14 cellular contexts compared by ENCODE assay signal in the genomic region with DNA sequence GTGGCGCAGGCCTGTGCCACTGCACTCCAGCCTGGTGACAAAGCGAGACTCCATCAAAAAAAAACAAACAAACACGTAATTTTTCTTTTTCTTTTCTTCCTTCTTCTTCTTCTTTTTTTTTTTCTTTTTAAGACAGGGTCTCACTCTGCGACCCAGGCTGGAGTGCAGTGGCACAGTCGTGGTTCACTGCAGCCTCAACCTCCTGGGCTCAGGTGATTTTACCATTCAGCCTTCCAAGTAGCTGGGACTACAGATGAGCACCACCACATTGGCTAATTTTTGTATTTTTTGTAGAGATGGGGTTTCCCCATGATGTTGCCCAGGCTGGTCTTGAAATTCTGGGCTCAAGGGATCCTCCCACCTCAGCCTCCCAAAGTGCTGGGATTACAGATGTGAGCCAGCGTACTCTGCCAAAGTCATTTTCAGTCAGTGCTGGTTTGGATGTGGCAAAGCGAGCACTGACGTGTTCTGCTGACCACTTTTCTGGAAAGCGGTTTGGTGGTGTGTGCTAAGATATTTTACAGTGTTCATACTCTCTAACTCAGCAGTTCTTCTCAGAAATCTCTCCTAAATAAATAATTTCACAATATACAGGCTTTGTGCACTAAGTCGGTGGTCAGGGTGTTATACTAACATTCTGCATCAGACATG. TPM values are rescaled to one million over a fixed set of nuclear protein-coding genes. Genes with fewer than 3 reads are reported as not detected.
DNase-seq lines count a peak whose midpoint lies in the region; ATAC-seq and TF ChIP-seq lines count a peak whose summit lies in the region.
"Had no signal": no experiment of that assay in that cellular context is flagged by ENCODE, and none has a peak within 500 bp of the region (broad histone marks: within the 10 kb centered on the region; RNA-seq: fewer than 3 reads in every experiment).

No MANE protein-coding gene starts in this region.

- 85% methylated on average over 10 of the region's 10 CpGs for WGBS in right cardiac atrium
- WGBS in aorta, 2 donors, result 35 to 42% methylated on average over 10 of the region's 10 CpGs

- BruUV-seq in MCF 10A (replicated peaks; lab: Mats Ljungman, UMichigan), result no TSS peak

- intact Hi-C loops in right cardiac atrium (cut with DNase I), result no loop called here
- intact Hi-C loops in Right ventricle myocardium inferior (cut with DNase I), result no loop called here
- intact Hi-C loops in natural killer cell (cut with micrococcal nuclease), result no loop called here
- intact Hi-C loops in aorta (cut with DNase I), result no loop called here
- intact Hi-C loops in MCF 10A (cut with micrococcal nuclease), result no loop called here

- H3K36me3 ChIP-seq in aorta (ENCODE audit: control insufficient read depth in 1 of 2, insufficient read depth in 2 of 2, low read length in 1 of 2), result peaks cover 0 to 3% of the 10 kb centered on the region in 2 donors

- H3K27ac ChIP-seq in right cardiac atrium (ENCODE audit: low read length) (no peak overlapping the region), aorta (ENCODE audit: low read depth in 1 of 2, low read length in 2 of 2) (peak overlapping the region; percentile 47 to 86)
- H3K27ac ChIP-seq: epithelial cell of prostate had no signal

- H3K9me3 Mint-ChIP-seq in central memory CD8-positive, alpha-beta T cell, result no peaks in the 10 kb centered on the region
- no peaks in the 10 kb centered on the region for H3K9me3 Mint-ChIP-seq in natural killer cell
- H3K9me3 Mint-ChIP-seq in MCF 10A (ENCODE audit: unreplicated experiment), result no peaks in the 10 kb centered on the region

- peaks cover 42% of the 10 kb centered on the region for H3K4me1 Mint-ChIP-seq in central memory CD8-positive, alpha-beta T cell
- H3K4me1 Mint-ChIP-seq in natural killer cell (peaks cover 24 to 33% of the 10 kb centered on the region in 2 donors), MCF 10A (ENCODE audit: insufficient read depth, unreplicated experiment) (peaks cover 15% of the 10 kb centered on the region)

- no peaks in the 10 kb centered on the region for H3K9me3 ChIP-seq in right cardiac atrium (ENCODE audit: control insufficient read depth, low read length)
- H3K9me3 ChIP-seq in aorta (ENCODE audit: control insufficient read depth, low read length), result no peaks in the 10 kb centered on the region
- H3K9me3 ChIP-seq: BE2C had no signal

- H3K4me1 ChIP-seq in right cardiac atrium (ENCODE audit: control insufficient read depth, insufficient read depth, low read length), result peaks cover 13% of the 10 kb centered on the region
- H3K4me1 ChIP-seq in aorta (ENCODE audit: control insufficient read depth in 1 of 2, insufficient read depth in 2 of 2, low read length in 2 of 2), result peaks cover 0 to 2% of the 10 kb centered on the region in 2 donors

- CTCF ChIA-PET in MCF 10A (lab: Yijun Ruan, JAX), result no interaction called here

- DNase-seq in right cardiac atrium (peak; percentile 29 to 60 (median 46)), Right ventricle myocardium inferior (ENCODE audit: missing footprints) (no peak), natural killer cell (no peak), aorta (peak in 1 of 2 donors; percentile 68), T-helper 9 cell (no peak), MCF 10A (ENCODE audit: unreplicated experiment) (no peak), cerebellar nuclear complex (lab: John Stamatoyannopoulos, UW) (no peak)
- DNase-seq in central memory CD8-positive, alpha-beta T cell (ENCODE audit: low spot score in 2 of 2), result no peak
- DNase-seq: activated CD4-positive, CD25-positive, alpha-beta regulatory T cell; amygdala; BE2C; H7; NCI-H226 had no signal

- POLR2A ChIA-PET in MCF 10A (lab: Yijun Ruan, JAX), result no interaction called here

- H3K4me3 Mint-ChIP-seq in central memory CD8-positive, alpha-beta T cell, result peak overlapping the region; percentile 80
- H3K4me3 Mint-ChIP-seq in natural killer cell (no peak overlapping the region), MCF 10A (ENCODE audit: unreplicated experiment) (no peak overlapping the region)

- peak overlapping the region; percentile 100 for H3K27ac Mint-ChIP-seq in central memory CD8-positive, alpha-beta T cell (ENCODE audit: low read depth)
- H3K27ac Mint-ChIP-seq in natural killer cell (peak overlapping the region; percentile 98 to 100), MCF 10A (ENCODE audit: low read depth, unreplicated experiment) (no peak overlapping the region)

- no peaks in the 10 kb centered on the region for H3K27me3 Mint-ChIP-seq in central memory CD8-positive, alpha-beta T cell
- no peaks in the 10 kb centered on the region for H3K27me3 Mint-ChIP-seq in natural killer cell (ENCODE audit: low read depth in 2 of 2)
- H3K27me3 Mint-ChIP-seq in MCF 10A (ENCODE audit: insufficient read depth, unreplicated experiment), result no peaks in the 10 kb centered on the region

- H3K27me3 ChIP-seq in right cardiac atrium (ENCODE audit: control insufficient read depth, insufficient read depth) (no peaks in the 10 kb centered on the region), aorta (ENCODE audit: control insufficient read depth in 1 of 2, insufficient read depth in 2 of 2, low read length in 1 of 2) (no peaks in the 10 kb centered on the region)
- H3K27me3 ChIP-seq: BE2C had no signal

- ATAC-seq in right cardiac atrium, result peak in 1 of 2 donors; percentile 7
- no peak for ATAC-seq in Right ventricle myocardium inferior
- no peak for ATAC-seq in central memory CD8-positive, alpha-beta T cell (replicated peaks; ENCODE audit: extremely low read depth, poor library complexity, severe bottlenecking)
- ATAC-seq in natural killer cell, result no peak
- no peak for ATAC-seq in aorta (ENCODE audit: low FRiP score)

- TF ChIP-seq CTCF in natural killer cell (IDR thresholded peaks at IDR 0.05), result no peak
- TF ChIP-seq CTCF in MCF 10A (IDR thresholded peaks at IDR 0.05; ENCODE audit: unreplicated experiment), result no peak

- no peak overlapping the region for H3K4me3 ChIP-seq in right cardiac atrium (ENCODE audit: low read length)
- H3K4me3 ChIP-seq in aorta (ENCODE audit: low read length in 2 of 2), result no peak overlapping the region

- peaks cover 51% of the 10 kb centered on the region for H3K36me3 Mint-ChIP-seq in central memory CD8-positive, alpha-beta T cell (ENCODE audit: insufficient read depth)
- no peaks in the 10 kb centered on the region for H3K36me3 Mint-ChIP-seq in natural killer cell
- H3K36me3 Mint-ChIP-seq in MCF 10A (ENCODE audit: insufficient read depth, unreplicated experiment), result peaks cover 27% of the 10 kb centered on the region

RNA-seq across cellular contexts. Expression of gene FAM118A, which starts 10.7 kb away (rescaled TPM):
- 10 to 100 TPM; 26.5 to 31.8 (median 28.4) TPM for total RNA-seq in right cardiac atrium
- polyA plus RNA-seq in right cardiac atrium, result 21.1 TPM
- 18.7 TPM for total RNA-seq in Right ventricle myocardium inferior
- total RNA-seq in natural killer cell, result 10 to 100 TPM; 42.0 to 67.2 (median 62.6) TPM
- total RNA-seq in aorta, result 10 to 100 TPM; 59.2 to 66.7 TPM
- 100 to 1,000 TPM in 1 of 2 donors, 1 to 10 TPM in 1; 8.6 to 320 TPM for polyA plus RNA-seq in aorta
- 16.0 and 16.7 TPM in 2 replicates for total RNA-seq in MCF 10A (2022)

RNA-seq across cellular contexts. Expression of gene UPK3A, which starts 35.7 kb away (rescaled TPM):
- total RNA-seq in right cardiac atrium, result not detected
- not detected for polyA plus RNA-seq in right cardiac atrium
- total RNA-seq in Right ventricle myocardium inferior, result 0.54 TPM
- total RNA-seq in natural killer cell, result under 1 TPM in 1 of 3 donors, not detected in 2; 0.49 TPM
- not detected for total RNA-seq in aorta
- not detected for polyA plus RNA-seq in aorta
- not detected in 2 replicates for total RNA-seq in MCF 10A (2022)
- total RNA-seq: H7 had no signal

Comparison
In these comparisons a context has a peak if more than half of its experiments do, and no peak if none do; other contexts are left out.
1. DNase-seq: peak in right cardiac atrium (3 of 3); none in Right ventricle myocardium inferior (single experiment), central memory CD8-positive, alpha-beta T cell (0 of 2), natural killer cell (single experiment), T-helper 9 cell (single experiment), MCF 10A (single experiment) and cerebellar nuclear complex (0 of 2).